In the genomic region with DNA sequence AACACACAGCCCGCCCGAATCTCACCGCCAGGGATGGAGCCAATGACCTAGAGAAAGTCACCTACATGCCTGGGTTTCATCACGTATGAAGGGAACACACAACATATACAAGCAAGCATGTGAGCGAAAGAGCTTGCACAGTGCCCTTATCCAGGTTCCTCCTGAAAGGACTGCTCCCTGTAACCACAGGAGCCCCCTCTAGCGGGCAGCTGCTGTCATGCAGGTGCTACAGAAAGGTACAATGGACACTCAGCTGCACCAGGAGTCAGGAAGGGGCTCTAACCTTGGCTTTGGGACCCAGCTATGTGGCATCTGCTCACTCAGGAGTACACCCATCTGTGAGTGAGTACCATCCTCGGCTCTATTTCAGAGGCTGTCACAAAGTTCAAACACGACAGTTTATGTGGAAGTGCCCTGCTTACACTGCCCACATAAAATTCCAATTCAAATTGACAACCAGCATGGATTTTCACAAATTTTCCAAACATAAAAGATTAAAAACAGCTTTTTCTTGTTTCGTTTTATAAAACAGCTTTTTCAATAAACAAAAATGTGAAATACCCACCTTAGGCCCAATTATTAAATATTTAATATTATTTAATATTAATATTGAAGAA, we compare ENCODE assay signal across 8 cellular contexts. TPM values are rescaled to one million over a fixed set of nuclear protein-coding genes. Genes with fewer than 3 reads are reported as not detected.
DNase-seq lines count a peak whose midpoint lies in the region; ATAC-seq and TF ChIP-seq lines count a peak whose summit lies in the region.

No MANE protein-coding gene starts in this region.

- H3K4me1 ChIP-seq in lower lobe of right lung, result peaks cover 20% of the 10 kb centered on the region

- H3K36me3 ChIP-seq in lower lobe of right lung, result peaks cover 47% of the 10 kb centered on the region

- peak; percentile 71 for DNase-seq in NCI-H510A treated with DMSO at 0.1 percent for 48 hours (lab: John Stamatoyannopoulos, UW)
- DNase-seq in NCI-H510A (lab: John Stamatoyannopoulos, UW), result no peak
- peak; percentile 33 for DNase-seq in NCI-H2029 (lab: John Stamatoyannopoulos, UW)
- DNase-seq in WTC11 (ENCODE audit: low spot score), result peak; percentile 93
- no peak for DNase-seq in chondrocyte (ENCODE audit: low spot score)
- DNase-seq in lower lobe of right lung, result peak; percentile 82
- peak; percentile 23 for DNase-seq in stimulated activated CD8-positive, alpha-beta memory T cell treated with anti-CD3 and anti-CD28 coated beads, Interleukin-15, amount 100 ng/mL, for 24 hours (ENCODE audit: low read depth)

- no peak overlapping the region for H3K4me3 ChIP-seq in lower lobe of right lung

- ATAC-seq in WTC11, result peak; percentile 77
- peak in 1 of 2 donors; percentile 45 for ATAC-seq in lower lobe of right lung
- ATAC-seq in GM18519 (IDR thresholded peaks at IDR 0.05; ENCODE audit: low FRiP score, unreplicated experiment), result no peak

- no peaks in the 10 kb centered on the region for H3K27me3 ChIP-seq in lower lobe of right lung (ENCODE audit: low read depth)

- H3K9me3 Mint-ChIP-seq in WTC11, result no peaks in the 10 kb centered on the region
- H3K9me3 Mint-ChIP-seq in chondrocyte (ENCODE audit: low read depth), result no peaks in the 10 kb centered on the region

- POLR2A ChIA-PET in WTC11 (lab: Charles Lee), result no interaction called here

- peak; percentile 75 for TF ChIP-seq CTCF in WTC11 (IDR thresholded peaks at IDR 0.05)
- peak; percentile 85 for TF ChIP-seq CTCF in chondrocyte (IDR thresholded peaks at IDR 0.05)
- peak; percentile 72 for TF ChIP-seq CTCF in lower lobe of right lung (IDR thresholded peaks at IDR 0.05)

- peaks cover 39% of the 10 kb centered on the region for H3K36me3 Mint-ChIP-seq in WTC11
- H3K36me3 Mint-ChIP-seq in chondrocyte (ENCODE audit: low read depth), result peaks cover 30% of the 10 kb centered on the region

- no peak overlapping the region for H3K27ac ChIP-seq in lower lobe of right lung

- no peaks in the 10 kb centered on the region; the same call in 1 of the 2 replicates for H3K27me3 Mint-ChIP-seq in WTC11 (ENCODE audit: low read depth)
- H3K27me3 Mint-ChIP-seq in chondrocyte (ENCODE audit: low read depth), result no peaks in the 10 kb centered on the region

- H3K27ac Mint-ChIP-seq in WTC11, result no peak overlapping the region
- no peak overlapping the region for H3K27ac Mint-ChIP-seq in chondrocyte (ENCODE audit: unreplicated experiment)

- intact Hi-C loops in lower lobe of right lung (cut with DNase I), result no loop called here

- H3K4me3 Mint-ChIP-seq in WTC11, result no peak overlapping the region
- H3K4me3 Mint-ChIP-seq in chondrocyte (ENCODE audit: unreplicated experiment), result no peak overlapping the region

- CTCF ChIA-PET in WTC11 (lab: Charles Lee), result interaction anchor here (0.7 to 2.7 kb wide), 30 partner anchors 8 to 234 kb away, joined by 3 to 13 read pairs (median 4); partner anchors contain the start of genes OR6B2 and OR6B3

- H3K4me1 Mint-ChIP-seq in WTC11, result peaks cover 10% of the 10 kb centered on the region
- H3K4me1 Mint-ChIP-seq in chondrocyte (ENCODE audit: low read depth), result peaks cover 16% of the 10 kb centered on the region

- H3K9me3 ChIP-seq in lower lobe of right lung, result no peaks in the 10 kb centered on the region

TF ChIP-seq in WTC11, 78 proteins besides CTCF, POLR2A, EP300 and RAD21:
- TF ChIP-seq RORB (CRISPR knock-in tag; IDR thresholded peaks at IDR 0.05) (no peak), HMGXB4 (CRISPR knock-in tag; IDR thresholded peaks at IDR 0.05) (0 out of 2 replicates have a peak, but pooled peaks have one; percentile 25)

RNA-seq across cellular contexts. Expression of gene NDUFA10, which starts 3.5 kb away (rescaled TPM):
- total RNA-seq in WTC11 (2021) (127 to 138 TPM (median 136 TPM) in 3 replicates), chondrocyte (83.1 to 91.0 TPM (median 90.2 TPM) in 3 replicates), lower lobe of right lung (92.2 TPM)

RNA-seq across cellular contexts. Expression of gene OR6B2, which starts 8.6 kb away (rescaled TPM):
- total RNA-seq in WTC11 (2021), result not detected in 3 replicates
- total RNA-seq in chondrocyte, result not detected in 3 replicates
- total RNA-seq in lower lobe of right lung, result not detected

RNA-seq across cellular contexts. Expression of gene OR6B3, which starts 31.7 kb away (rescaled TPM):
- total RNA-seq in WTC11 (2021), result not detected in 3 replicates
- not detected in 3 replicates for total RNA-seq in chondrocyte
- not detected for total RNA-seq in lower lobe of right lung

Comparison
In these comparisons a context has a peak if more than half of its experiments do, and no peak if none do; other contexts are left out.
1. DNase-seq: peak in NCI-H510A treated with DMSO at 0.1 percent for 48 hours (single experiment), NCI-H2029 (single experiment), WTC11 (single experiment), lower lobe of right lung (single experiment) and stimulated activated CD8-positive, alpha-beta memory T cell treated with anti-CD3 and anti-CD28 coated beads, Interleukin-15, amount 100 ng/mL, for 24 hours (single experiment); none in NCI-H510A (single experiment) and chondrocyte (single experiment).
2. Peak in every context shown above with its lines, with median percentiles within 50 percentile points of each other: CTCF ChIP-seq.